In genomic region chr3:134364061-134364935, GRCh38 we compare ENCODE assay signal across 8 cellular contexts. TPM values are rescaled to one million over a fixed set of nuclear protein-coding genes. Genes with fewer than 3 reads are reported as not detected.
DNase-seq lines count a peak whose midpoint lies in the region; ATAC-seq and TF ChIP-seq lines count a peak whose summit lies in the region.

No MANE protein-coding gene starts in this region.

- H3K4me3 ChIP-seq in IMR-90 (ENCODE audit: insufficient read depth, low read depth, low read length) (no peak overlapping the region), epithelial cell of proximal tubule (ENCODE audit: low read depth, low read length) (peak overlapping the region; percentile 37), mesodermal cell (ENCODE audit: extremely low read depth, insufficient read depth, low read length, poor library complexity, severe bottlenecking) (no peak overlapping the region), thymus (ENCODE audit: low read length) (peak overlapping the region; percentile 50)

- H4K91ac ChIP-seq in IMR-90 (ENCODE audit: insufficient read depth, low read depth, low read length), result peak overlapping the region; percentile 95

- H3K9me3 Mint-ChIP-seq in activated CD4-positive, alpha-beta T cell treated with anti-CD3 and anti-CD28 coated beads, Interleukin-2, amount 10 ng/mL, durations not matched to agents 7 days and 5 days, result no peaks in the 10 kb centered on the region

- H4K8ac ChIP-seq in IMR-90 (ENCODE audit: low read depth in 2 of 2, low read length in 2 of 2), result peak overlapping the region; percentile 82 to 90

- POLR2A ChIA-PET in IMR-90 (lab: Charles Lee; ENCODE audit: unreplicated experiment), result interaction anchor here (0.8 to 2.8 kb wide), 7 partner anchors 8 to 77 kb away, joined by 3 to 12 read pairs (median 4); partner anchors contain the start of gene AMOTL2
- POLR2A ChIA-PET in activated CD4-positive, alpha-beta T cell treated with anti-CD3 and anti-CD28 coated beads, Interleukin-2, amount 10 ng/mL, durations not matched to agents 7 days and 5 days (lab: Charles Lee), result no interaction called here

- intact Hi-C loops in IMR-90 (cut with micrococcal nuclease), result loop anchor here (5.0 kb wide), 1 partner anchor 152 kb away; no protein-coding TSS in a partner anchor

- peaks cover 94% of the 10 kb centered on the region for H3K36me3 ChIP-seq in IMR-90 (ENCODE audit: control insufficient read depth, insufficient read depth, low read length)
- peaks cover 94% of the 10 kb centered on the region for H3K36me3 ChIP-seq in mesodermal cell (ENCODE audit: control insufficient read depth, insufficient read depth, low read length)
- H3K36me3 ChIP-seq in thymus (ENCODE audit: control insufficient read depth, insufficient read depth), result no peaks in the 10 kb centered on the region

- H2AFZ ChIP-seq in IMR-90 (replicated peaks; ENCODE audit: low read length, poor library complexity), result peak overlapping the region; percentile 64

- peak overlapping the region; percentile 90 for H3K27ac ChIP-seq in IMR-90 (ENCODE audit: insufficient read depth, low read length)
- H3K27ac ChIP-seq in mesodermal cell (ENCODE audit: low read depth, low read length, severe bottlenecking), result peak overlapping the region; percentile 98
- peak overlapping the region; percentile 33 for H3K27ac ChIP-seq in thymus (ENCODE audit: low read depth)

- H4K20me1 ChIP-seq in IMR-90 (ENCODE audit: insufficient read depth, low read length), result peaks cover 95% of the 10 kb centered on the region

- H3K4me2 ChIP-seq in IMR-90 (ENCODE audit: low read depth, low read length), result peak overlapping the region; percentile 51

- H3K9ac ChIP-seq in IMR-90 (ENCODE audit: low read depth, low read length), result peak overlapping the region; percentile 74

- ATAC-seq in IMR-90 (ENCODE audit: low read depth) (peak; percentile 75), GM18511 (IDR thresholded peaks at IDR 0.05; ENCODE audit: unreplicated experiment) (no peak)

- peak overlapping the region; percentile 87 for H2BK5ac ChIP-seq in IMR-90 (ENCODE audit: low read depth, low read length, poor library complexity, severe bottlenecking)

- no TSS peak for BruUV-seq in IMR-90 (replicated peaks; lab: Mats Ljungman, UMichigan)

- H3K18ac ChIP-seq in IMR-90 (ENCODE audit: low read depth, low read length), result peak overlapping the region; percentile 63

- TF ChIP-seq POLR2A in IMR-90 (IDR thresholded peaks at IDR 0.05; ENCODE audit: low read depth, low read length), result peak; percentile 43

- H3K4ac ChIP-seq in IMR-90 (ENCODE audit: low read depth, low read length), result peak overlapping the region; percentile 93

- peaks cover 24% of the 10 kb centered on the region for H3K27me3 Mint-ChIP-seq in activated CD4-positive, alpha-beta T cell treated with anti-CD3 and anti-CD28 coated beads, Interleukin-2, amount 10 ng/mL, durations not matched to agents 7 days and 5 days

- 0% methylated on average over 12 of the region's 37 CpGs; no CpG with 5 or more reads in 1 of the 2 experiments for WGBS in IMR-90 (ENCODE audit: extremely low coverage in 2 of 2, insufficient read length in 1 of 2), 2 experiments
- 0% methylated on average over 19 to 22 of the region's 37 CpGs for WGBS in mesodermal cell (ENCODE audit: insufficient coverage in 2 of 2), 2 experiments
- under 1% methylated on average over 37 of the region's 37 CpGs for WGBS in thymus

- no peak for TF ChIP-seq CTCF in IMR-90 (conservative IDR thresholded peaks at IDR 0.05; ENCODE audit: low read depth, low read length)
- no peak for TF ChIP-seq CTCF in epithelial cell of proximal tubule (conservative IDR thresholded peaks at IDR 0.05; ENCODE audit: low read depth, low read length)

- peak overlapping the region; percentile 93 for H2BK15ac ChIP-seq in IMR-90 (ENCODE audit: low read depth, low read length)

- H4K5ac ChIP-seq in IMR-90 (ENCODE audit: low read depth, low read length), result peak overlapping the region; percentile 50

- H3K79me1 ChIP-seq in IMR-90 (ENCODE audit: low read depth in 1 of 2, low read length in 2 of 2), result peaks cover 29 to 86% of the 10 kb centered on the region in 2 experiments; a peak in 3 of 4 replicates

- peak; percentile 95 for DNase-seq in COLO829 (ENCODE audit: low spot score)
- peak; percentile 96 for DNase-seq in IMR-90
- DNase-seq in activated CD4-positive, alpha-beta T cell treated with anti-CD3 and anti-CD28 coated beads, Interleukin-2, amount 10 ng/mL, durations not matched to agents 7 days and 5 days, result peak; percentile 33
- peak; percentile 39 for DNase-seq in epithelial cell of proximal tubule (ENCODE audit: low read depth)
- no peak for DNase-seq in NCI-H128 (lab: John Stamatoyannopoulos, UW; ENCODE audit: unreplicated experiment)

- CTCF ChIA-PET in IMR-90 (lab: Yijun Ruan, JAX), result interaction anchor here (0.7 to 1.2 kb wide), 5 partner anchors 10 to 111 kb away, joined by 3 to 4 read pairs (median 3); partner anchors contain the start of gene AMOTL2
- CTCF ChIA-PET in activated CD4-positive, alpha-beta T cell treated with anti-CD3 and anti-CD28 coated beads, Interleukin-2, amount 10 ng/mL, durations not matched to agents 7 days and 5 days (lab: Charles Lee), result interaction anchor here (0.8 to 1.4 kb wide), 5 partner anchors 11 to 151 kb away, joined by 3 to 4 read pairs (median 3); no protein-coding TSS in a partner anchor

- H3K9me3 ChIP-seq in IMR-90 (ENCODE audit: control insufficient read depth, insufficient read depth, low read length) (no peaks in the 10 kb centered on the region), mesodermal cell (ENCODE audit: control insufficient read depth, low read length) (no peaks in the 10 kb centered on the region), thymus (ENCODE audit: control insufficient read depth) (no peaks in the 10 kb centered on the region)

- H3K36me3 Mint-ChIP-seq in activated CD4-positive, alpha-beta T cell treated with anti-CD3 and anti-CD28 coated beads, Interleukin-2, amount 10 ng/mL, durations not matched to agents 7 days and 5 days (ENCODE audit: low read depth), result no peaks in the 10 kb centered on the region

- peak; percentile 10; the same call in 1 of the 2 replicates for TF ChIP-seq RAD21 in IMR-90 (IDR thresholded peaks at IDR 0.05; ENCODE audit: low read length)

- peak overlapping the region; percentile 89 for H3K56ac ChIP-seq in IMR-90 (ENCODE audit: extremely low read depth, insufficient read depth, low read length)

- H3K4me1 ChIP-seq in IMR-90 (ENCODE audit: control insufficient read depth, insufficient read depth, low read length) (peaks cover 83% of the 10 kb centered on the region), mesodermal cell (ENCODE audit: control insufficient read depth, insufficient read depth, low read length, poor library complexity, severe bottlenecking) (peaks cover 94% of the 10 kb centered on the region), thymus (ENCODE audit: control insufficient read depth, insufficient read depth, low read length) (peaks cover 11% of the 10 kb centered on the region)

- in situ Hi-C loops in IMR-90 (cut with MboI; ENCODE audit: low sequenced_read_pairs), result no loop called here

- peak overlapping the region; percentile 37 for H3K4me3 Mint-ChIP-seq in activated CD4-positive, alpha-beta T cell treated with anti-CD3 and anti-CD28 coated beads, Interleukin-2, amount 10 ng/mL, durations not matched to agents 7 days and 5 days

- peaks cover 30% of the 10 kb centered on the region; the same call in 1 of the 2 replicates for H3K9me1 ChIP-seq in IMR-90 (ENCODE audit: insufficient read depth, low read length)

- H3K27ac Mint-ChIP-seq in activated CD4-positive, alpha-beta T cell treated with anti-CD3 and anti-CD28 coated beads, Interleukin-2, amount 10 ng/mL, durations not matched to agents 7 days and 5 days, result peak overlapping the region; percentile 11

- H3K27me3 ChIP-seq in IMR-90 (ENCODE audit: control insufficient read depth, insufficient read depth, low read length), result no peaks in the 10 kb centered on the region
- no peaks in the 10 kb centered on the region for H3K27me3 ChIP-seq in thymus (ENCODE audit: control insufficient read depth, insufficient read depth)

- H2BK20ac ChIP-seq in IMR-90 (ENCODE audit: low read depth, low read length), result peak overlapping the region; percentile 72; the same call in 1 of the 2 replicates

- H2AK9ac ChIP-seq in IMR-90 (replicated peaks; ENCODE audit: low read depth, low read length, poor library complexity), result peak overlapping the region; percentile 89

- H2AK5ac ChIP-seq in IMR-90 (ENCODE audit: low read depth, low read length), result peak overlapping the region; percentile 82

- peak overlapping the region; percentile 81; the same call in 1 of the 2 replicates for H3K23ac ChIP-seq in IMR-90 (ENCODE audit: low read depth, low read length)

- H2BK120ac ChIP-seq in IMR-90 (ENCODE audit: low read depth, low read length), result peak overlapping the region; percentile 86

- H3K14ac ChIP-seq in IMR-90 (replicated peaks; ENCODE audit: low read depth, low read length), result peak overlapping the region; percentile 94

- dilution Hi-C loops in IMR-90 (cut with HindIII; ENCODE audit: low sequenced_read_pairs, unreplicated experiment), result no loop called here

- H3K4me1 Mint-ChIP-seq in activated CD4-positive, alpha-beta T cell treated with anti-CD3 and anti-CD28 coated beads, Interleukin-2, amount 10 ng/mL, durations not matched to agents 7 days and 5 days, result peaks cover 21% of the 10 kb centered on the region

TF ChIP-seq in IMR-90, 13 proteins besides CTCF, POLR2A, EP300 and RAD21:
- TF ChIP-seq MXI1 (IDR thresholded peaks at IDR 0.05; ENCODE audit: borderline replicate concordance, low read depth, low read length) (0 out of 2 replicates have a peak, but pooled peaks have one; percentile 49), CEBPB (IDR thresholded peaks at IDR 0.05; ENCODE audit: low read depth, low read length) (no peak), BHLHE40 (IDR thresholded peaks at IDR 0.05; ENCODE audit: low read depth, low read length) (peak; percentile 89), MAZ (IDR thresholded peaks at IDR 0.05; ENCODE audit: borderline replicate concordance, low read depth, low read length) (peak; percentile 95), SMC3 (IDR thresholded peaks at IDR 0.05; ENCODE audit: low read depth, low read length) (no peak), RCOR1 (IDR thresholded peaks at IDR 0.05; ENCODE audit: insufficient replicate concordance, low read length) (no peak), CHD1 (IDR thresholded peaks at IDR 0.05; ENCODE audit: low read depth, low read length) (0 out of 2 replicates have a peak, but pooled peaks have one; percentile 35)

RNA-seq across cellular contexts. Expression of gene AMOTL2, which starts 9.9 kb away (rescaled TPM):
- total RNA-seq in IMR-90 (2012; rRNA removed), result 162 and 172 TPM in 2 replicates
- 176 and 230 TPM in 2 replicates for polyA plus RNA-seq in IMR-90 (2012; rRNA removed)
- 168 and 220 TPM in 2 replicates for polyA plus RNA-seq in IMR-90 (2012; cell fraction: cytosol; rRNA removed)
- polyA plus RNA-seq in IMR-90 (2012; cell fraction: nucleus; rRNA removed; ENCODE audit: low replicate concordance), result 530 and 567 TPM in 2 replicates
- total RNA-seq in activated CD4-positive, alpha-beta T cell treated with anti-CD3 and anti-CD28 coated beads, Interleukin-2, amount 10 ng/mL, durations not matched to agents 7 days and 5 days, result not detected
- total RNA-seq in epithelial cell of proximal tubule, result 98.7 and 109 TPM in 2 replicates
- 59.7 TPM for polyA plus RNA-seq in mesodermal cell (2013, experiment 1 of 2)
- 50.8 TPM for polyA plus RNA-seq in mesodermal cell (2013, experiment 2 of 2)
- 7.3 TPM for polyA plus RNA-seq in thymus

Comparison
In these comparisons a context has a peak if more than half of its experiments do, and no peak if none do; other contexts are left out.
1. H3K27ac ChIP-seq: peak in every context shown above with its lines; median percentile 98 in mesodermal cell; 90 in IMR-90; 33 in thymus.
2. H3K4me3 ChIP-seq: peak in epithelial cell of proximal tubule (single experiment) and thymus (single experiment); none in IMR-90 (single experiment) and mesodermal cell (single experiment).
3. RNA of gene AMOTL2, which starts 9.9 kb away (total RNA-seq): 162 to 172 TPM in IMR-90 and 98.7 to 109 TPM in epithelial cell of proximal tubule; not detected in activated CD4-positive, alpha-beta T cell treated with anti-CD3 and anti-CD28 coated beads, Interleukin-2, amount 10 ng/mL, durations not matched to agents 7 days and 5 days; every median in the first group is over 10 times any median in the second.